In genomic region chr4:54228064-54228527, GRCh38 we compare ENCODE assay signal across 8 cellular contexts. TPM values are rescaled to one million over a fixed set of nuclear protein-coding genes. Genes with fewer than 3 reads are reported as not detected.
DNase-seq lines count a peak whose midpoint lies in the region; ATAC-seq, FAIRE-seq and TF ChIP-seq lines count a peak whose summit lies in the region.

No MANE protein-coding gene starts in this region.

- H3K9ac ChIP-seq in colonic mucosa (ENCODE audit: low read depth in 2 of 2, low read length in 2 of 2) = peak overlapping the region in 1 of 2 donors; percentile 4
- no peak overlapping the region for H3K9ac ChIP-seq in HepG2 (ENCODE audit: insufficient read depth, low read depth, low read length)

- H3K4me3 ChIP-seq in SJSA1 (peak overlapping the region; percentile 45), colonic mucosa (peak overlapping the region; percentile 15), HepG2 (replicated peaks in 1 of 3; ENCODE audit: insufficient read depth in 1 of 3, low read depth in 2 of 3, low read length in 3 of 3) (peak overlapping the region in 1 of 3 experiments; percentile 48; a peak in 1 of 6 replicates)

- peak; percentile 74 for TF ChIP-seq RAD21 in HepG2 (CRISPR knock-in tag; IDR thresholded peaks at IDR 0.05)

- intact Hi-C loops in colonic mucosa (cut with DNase I) = no loop called here
- intact Hi-C loops in HepG2 (cut with micrococcal nuclease; ENCODE audit: unreplicated experiment) = no loop called here

- no peak for TF ChIP-seq EP300 in HepG2 (IDR thresholded peaks at IDR 0.05; ENCODE audit: low read depth in 2 of 2, low read length in 2 of 2)
- TF ChIP-seq EP300 in HepG2 (CRISPR knock-in tag; IDR thresholded peaks at IDR 0.05; ENCODE audit: borderline replicate concordance) = no peak

- CTCF ChIA-PET in HepG2 (lab: Yijun Ruan, JAX; ENCODE audit: low intra/inter-chr PET ratio, low total read pairs) = interaction anchor here (1.3 to 1.5 kb wide), 2 partner anchors 320 to 522 kb away, joined by 4 to 5 read pairs; no protein-coding TSS in a partner anchor

- no peak for FAIRE-seq in HepG2 (lab: Jason Lieb, UNC)

- H3K4me2 ChIP-seq in HepG2 (ENCODE audit: low read depth, low read length) = peak overlapping the region; percentile 68

- H3K27me3 Mint-ChIP-seq in HFFc6 (ENCODE audit: insufficient read depth) = peaks cover 1% of the 10 kb centered on the region

- peaks cover 19% of the 10 kb centered on the region; the same call in 1 of the 2 replicates for H3K36me3 Mint-ChIP-seq in HFFc6 (ENCODE audit: low read depth)

- no peak overlapping the region for H2AFZ ChIP-seq in HepG2 (ENCODE audit: low read length)

- DNase-seq in ELF-1 (ENCODE audit: low read depth, low spot score) (peak; percentile 88), HFFc6 (peak; percentile 70), SJSA1 (ENCODE audit: low read depth in 1 of 2, low spot score in 2 of 2) (peak; percentile 84 to 93), colonic mucosa (peak; percentile 70), HepG2 (ENCODE audit: low spot score) (peak; percentile 5), NCI-H2196 (lab: John Stamatoyannopoulos, UW; ENCODE audit: unreplicated experiment) (no peak)
- DNase-seq in stimulated activated CD8-positive, alpha-beta memory T cell treated with anti-CD3 and anti-CD28 coated beads, Interleukin-4, amount 100 ng/mL, for 48 hours = peak; percentile 73

- no TSS peak for BruUV-seq in HepG2 (replicated peaks; lab: Mats Ljungman, UMichigan)

- WGBS in HepG2 (ENCODE audit: low lambda C conversion rate) = 19% methylated on average over 10 of the region's 29 CpGs

- peak overlapping the region; percentile 94 for H3K4me3 Mint-ChIP-seq in HFFc6

- no peaks in the 10 kb centered on the region for H4K20me1 ChIP-seq in HepG2 (ENCODE audit: insufficient read depth, low read length)

- no peaks in the 10 kb centered on the region for H3K79me2 ChIP-seq in HepG2 (ENCODE audit: insufficient read depth, low read length)

- H3K4me1 ChIP-seq in SJSA1 (replicated peaks) (peaks cover 33% of the 10 kb centered on the region), colonic mucosa (peaks cover 26% of the 10 kb centered on the region), HepG2 (ENCODE audit: insufficient read depth, low read length) (peaks cover 33% of the 10 kb centered on the region)

- H3K27ac Mint-ChIP-seq in HFFc6 = peak overlapping the region; percentile 82

- in situ Hi-C loops in HepG2 (cut with HindIII; ENCODE audit: extremely low pct_ligation_motif_present, low pct_unique_long_range_greater_than_20kb) = loop anchor here (5.0 to 25.0 kb wide), 6 partner anchors 323 to 1213 kb away; no protein-coding TSS in a partner anchor

- peaks cover 52% of the 10 kb centered on the region for H3K4me1 Mint-ChIP-seq in HFFc6 (ENCODE audit: low read depth)

- no peak for TF ChIP-seq POLR2A in HepG2 (IDR thresholded peaks at IDR 0.05; ENCODE audit: insufficient read depth in 1 of 2, low read depth in 2 of 2, low read length in 2 of 2)

- no peaks in the 10 kb centered on the region; the same call in 1 of the 2 replicates for H3K9me3 ChIP-seq in SJSA1 (replicated peaks)
- no peaks in the 10 kb centered on the region for H3K9me3 ChIP-seq in colonic mucosa
- H3K9me3 ChIP-seq in HepG2 (ENCODE audit: low read length) = no peaks in the 10 kb centered on the region

- H3K36me3 ChIP-seq in SJSA1 = peaks cover 6% of the 10 kb centered on the region; the same call in 1 of the 2 replicates
- no peaks in the 10 kb centered on the region for H3K36me3 ChIP-seq in colonic mucosa
- H3K36me3 ChIP-seq in HepG2 (replicated peaks in 1 of 2; ENCODE audit: control insufficient read depth in 1 of 2, insufficient read depth in 2 of 2, low read length in 2 of 2) = no peaks in the 10 kb centered on the region

- H3K27me3 ChIP-seq in SJSA1 (replicated peaks) = no peaks in the 10 kb centered on the region
- H3K27me3 ChIP-seq in colonic mucosa = peaks cover 91% of the 10 kb centered on the region
- peaks cover 18 to 83% of the 10 kb centered on the region in 2 experiments for H3K27me3 ChIP-seq in HepG2 (ENCODE audit: control insufficient read depth in 1 of 2, insufficient read depth in 2 of 2, low read length in 2 of 2)

- TF ChIP-seq CTCF in HFFc6 (IDR thresholded peaks at IDR 0.05) (peak; percentile 89), colonic mucosa (IDR thresholded peaks at IDR 0.05) (peak; percentile 53), HepG2 (CRISPR knock-in tag; IDR thresholded peaks at IDR 0.05) (peak; percentile 87)

- ATAC-seq in HepG2 (peak; percentile 55), HG03439 (IDR thresholded peaks at IDR 0.05; ENCODE audit: unreplicated experiment) (no peak)

- H3K27ac ChIP-seq in SJSA1 = peak overlapping the region; percentile 40
- H3K27ac ChIP-seq in colonic mucosa = peak overlapping the region; percentile 43
- no peak overlapping the region for H3K27ac ChIP-seq in HepG2 (ENCODE audit: extremely low read length, insufficient read depth, low read length)

- H3K9me3 Mint-ChIP-seq in HFFc6 = no peaks in the 10 kb centered on the region

- POLR2A ChIA-PET in HepG2 (lab: Yijun Ruan, JAX) = no interaction called here

TF ChIP-seq in HepG2, 621 proteins besides CTCF, POLR2A, EP300 and RAD21 (continues in another document):
- TF ChIP-seq TSC22D2 (CRISPR knock-in tag; IDR thresholded peaks at IDR 0.05; ENCODE audit: borderline replicate concordance) = no peak
- TF ChIP-seq STAG1 (CRISPR knock-in tag; IDR thresholded peaks at IDR 0.05) = peak; percentile 90
- TF ChIP-seq ZNF10 (CRISPR knock-in tag; IDR thresholded peaks at IDR 0.05; ENCODE audit: borderline replicate concordance, low read depth) = no peak
- TF ChIP-seq HMGXB4 (CRISPR knock-in tag; IDR thresholded peaks at IDR 0.05; ENCODE audit: borderline replicate concordance in 1 of 2, low read depth in 1 of 2) = peak in 1 of 2 experiments; percentile 58; a peak in 1 of 4 replicates
- 0 out of 2 replicates have a peak, but pooled peaks have one; percentile 25 for TF ChIP-seq RFXAP (CRISPR knock-in tag; IDR thresholded peaks at IDR 0.05; ENCODE audit: borderline replicate concordance)

RNA-seq across cellular contexts. Expression of gene PDGFRA, which starts 1.0 kb away (rescaled TPM):
- total RNA-seq in HFFc6 (2021; fragmentation: NEBNext Ultra II Directional; extraction: Animal tissue kit (Norgen Biotek cat#: 25700)) = 10 to 100 TPM; 28.9 to 94.2 (median 88.3) TPM
- total RNA-seq in SJSA1 (2014; rRNA removed; shearing (Covaris generic)) = 18.0 and 26.2 TPM in 2 replicates
- total RNA-seq in colonic mucosa = 10 to 100 TPM; 20.5 to 32.5 TPM
- 0.04 TPM in 1 of 2 replicates, not detected in the other for total RNA-seq in HepG2 (2016; rRNA removed; fragmentation: Illumina TruSeq; extraction: Trizol)
- total RNA-seq in HepG2 (2016; cell fraction: cytosol; rRNA removed; fragmentation: Illumina TruSeq; extraction: Trizol; ENCODE audit: low read depth) = not detected in 2 replicates
- 0.02 TPM in 1 of 2 replicates, not detected in the other for total RNA-seq in HepG2 (2016; cell fraction: insoluble cytoplasmic fraction; rRNA removed; fragmentation: Illumina TruSeq; extraction: Trizol)
- total RNA-seq in HepG2 (2016; cell fraction: membrane; rRNA removed; fragmentation: Illumina TruSeq; extraction: Trizol) = not detected in 2 replicates
- total RNA-seq in HepG2 (2016; cell fraction: nucleus; rRNA removed; fragmentation: Illumina TruSeq; extraction: Trizol) = not detected in 2 replicates
- 0.03 TPM in 1 of 2 replicates, not detected in the other for polyA plus RNA-seq in HepG2 (2011; rRNA removed)
- 0.01 TPM in 1 of 2 replicates, not detected in the other for polyA plus RNA-seq in HepG2 (2011; cell fraction: cytosol; rRNA removed)
- 0.03 TPM in 1 of 2 replicates, not detected in the other for polyA plus RNA-seq in HepG2 (2011; cell fraction: nucleus; rRNA removed)
- not detected in 2 replicates for polyA plus RNA-seq in HepG2 (2012)
- not detected in 2 replicates for polyA plus RNA-seq in HepG2 (2016; cell fraction: cytosol; fragmentation: Illumina TruSeq; extraction: Trizol; ENCODE audit: low read depth)
- not detected in 2 replicates for polyA plus RNA-seq in HepG2 (2016; cell fraction: insoluble cytoplasmic fraction; fragmentation: Illumina TruSeq; extraction: Trizol; ENCODE audit: low read depth)
- not detected in 2 replicates for polyA plus RNA-seq in HepG2 (2016; cell fraction: membrane; fragmentation: Illumina TruSeq; extraction: Trizol; ENCODE audit: low read depth)
- not detected in 2 replicates for polyA plus RNA-seq in HepG2 (2016; cell fraction: nucleus; fragmentation: Illumina TruSeq; extraction: Trizol; ENCODE audit: insufficient read depth, low read depth)
- 0.26 TPM in 1 of 2 replicates, not detected in the other for polyA minus RNA-seq in HepG2 (2011; rRNA and poly(A)+ RNA removed; ENCODE audit: low replicate concordance)
- polyA minus RNA-seq in HepG2 (2011; cell fraction: cytosol; rRNA and poly(A)+ RNA removed) = not detected in 2 replicates
- not detected in 2 replicates for polyA minus RNA-seq in HepG2 (2011; cell fraction: nucleus; rRNA and poly(A)+ RNA removed)

Comparison
In these comparisons a context has a peak if more than half of its experiments do, and no peak if none do; other contexts are left out.
1. RNA of gene PDGFRA, which starts 1.0 kb away (total RNA-seq): 28.9 to 94.2 TPM in HFFc6, 20.5 to 32.5 TPM in colonic mucosa and 18.0 to 26.2 TPM in SJSA1; 0.02 to 0.04 TPM in HepG2; every median in the first group is over 10 times any median in the second.
2. Peak in every context shown above with its lines, with median percentiles within 50 percentile points of each other: CTCF ChIP-seq.